Comparison of ENCODE assay signal across 7 cellular contexts in genomic region chr5:126594676-126595485, GRCh38. TPM values are rescaled to one million over a fixed set of nuclear protein-coding genes. Genes with fewer than 3 reads are reported as not detected.
DNase-seq lines count a peak whose midpoint lies in the region; ATAC-seq and TF ChIP-seq lines count a peak whose summit lies in the region.

TSS of gene ALDH7A1 (minus strand) at chr5:126595219. CDS start at chr5:126595198, 21 bp downstream.

- peak; percentile 75 for DNase-seq in GM13976 (ENCODE audit: low spot score)
- peak; percentile 59 for DNase-seq in NCI-H2107 treated with DMSO at 0.1 percent for 48 hours (lab: John Stamatoyannopoulos, UW; ENCODE audit: unreplicated experiment)
- DNase-seq in activated CD4-positive, alpha-beta T cell treated with anti-CD3 and anti-CD28 coated beads for 48 hours: peak; percentile 64
- DNase-seq in dorsolateral prefrontal cortex: peak; percentile 73 to 87 (median 84)
- peak; percentile 99 for DNase-seq in left kidney (ENCODE audit: low read depth, low spot score)
- peak in 3 of 4 experiments; percentile 5 to 39 (median 28) for DNase-seq in stimulated activated CD4-positive, alpha-beta T cell treated with anti-CD3 and anti-CD28 coated beads, Interleukin-1b, Interleukin-23, amount 100 ng/mL, for 24 hours (ENCODE audit: low read depth in 4 of 4, low spot score in 1 of 4)

- peak within 1 kb of the TSS; percentile 50 to 94 (median 76) for H3K4me3 ChIP-seq in dorsolateral prefrontal cortex

- in situ Hi-C loops in GM13976 (cut with MboI; ENCODE audit: low sequenced_read_pairs, unreplicated experiment): no loop called here

- H3K27me3 ChIP-seq in dorsolateral prefrontal cortex: no peaks in the 10 kb centered on the region

- H3K27ac ChIP-seq in dorsolateral prefrontal cortex: peak within 1 kb of the TSS in 57 of 59 donors; percentile 16 to 93 (median 80)

- TF ChIP-seq CTCF in GM13976 (IDR thresholded peaks at IDR 0.05; ENCODE audit: borderline replicate concordance, control extremely low read depth, extremely low read depth, insufficient read depth, missing control alignments): no peak
- TF ChIP-seq CTCF in dorsolateral prefrontal cortex (IDR thresholded peaks at IDR 0.05 in 54 of 56, conservative IDR thresholded peaks at IDR 0.05 in 2 of 56; ENCODE audit: low read depth in 1 of 56, partially characterized antibody in 56 of 56): peak; percentile 19 to 73 (median 56)

- ATAC-seq in HG02678 (IDR thresholded peaks at IDR 0.05; ENCODE audit: unreplicated experiment): peak; percentile 76

- intact Hi-C loops in dorsolateral prefrontal cortex (cut with DNase I): loop anchor here (5.0 kb wide), 5 partner anchors 53 to 253 kb away; partner anchors contain the start of gene LMNB1 (in 1 of the 2)

RNA-seq across cellular contexts. Expression of gene ALDH7A1, which starts in this region (rescaled TPM):
- total RNA-seq in dorsolateral prefrontal cortex: 100 to 1,000 TPM in 45 of 120 experiments, 10 to 100 TPM in 75; 54.8 to 188 (median 92.2) TPM

Comparison
In these comparisons a context has a peak if more than half of its experiments do, and no peak if none do; other contexts are left out.
1. Peak in every context shown above with its lines: DNase-seq, ATAC-seq, H3K4me3 ChIP-seq and H3K27ac ChIP-seq.
2. DNase-seq: peak in every context shown above with its lines; median percentile 99 in left kidney; 84 in dorsolateral prefrontal cortex; 75 in GM13976; 64 in activated CD4-positive, alpha-beta T cell treated with anti-CD3 and anti-CD28 coated beads for 48 hours; 59 in NCI-H2107 treated with DMSO at 0.1 percent for 48 hours; 28 in stimulated activated CD4-positive, alpha-beta T cell treated with anti-CD3 and anti-CD28 coated beads, Interleukin-1b, Interleukin-23, amount 100 ng/mL, for 24 hours.